29 cellular contexts compared by ENCODE assay signal in genomic region chr12:103588680-103589079, GRCh38. TPM values are rescaled to one million over a fixed set of nuclear protein-coding genes. Genes with fewer than 3 reads are reported as not detected.
DNase-seq lines count a peak whose midpoint lies in the region; ATAC-seq, FAIRE-seq and TF ChIP-seq lines count a peak whose summit lies in the region.
"Had no signal": no experiment of that assay in that cellular context is flagged by ENCODE, and none has a peak within 500 bp of the region (broad histone marks: within the 10 kb centered on the region; RNA-seq: fewer than 3 reads in every experiment).

No MANE protein-coding gene starts in this region.

- no peaks in the 10 kb centered on the region for H3K36me3 Mint-ChIP-seq in activated CD4-positive, alpha-beta T cell treated with anti-CD3 and anti-CD28 coated beads, Interleukin-2, amount 10 ng/mL, durations not matched to agents 24 days and 14 days (ENCODE audit: low read depth)
- H3K36me3 Mint-ChIP-seq: CD14-positive monocyte; CD4-positive, alpha-beta memory T cell; CD4-positive, CD25-positive, alpha-beta regulatory T cell; CD8-positive, alpha-beta memory T cell had no signal

- H4K20me1 ChIP-seq in MM.1S (ENCODE audit: insufficient read depth, low read length): no peaks in the 10 kb centered on the region
- H4K20me1 ChIP-seq in GM12878 (ENCODE audit: control insufficient read depth, insufficient read depth): no peaks in the 10 kb centered on the region
- H4K20me1 ChIP-seq: BLaER1 had no signal

- H3K4me2 ChIP-seq in MM.1S (ENCODE audit: low read depth, low read length): peak overlapping the region; percentile 18
- peak overlapping the region; percentile 33 for H3K4me2 ChIP-seq in GM12878 (ENCODE audit: control insufficient read depth, insufficient read depth)

- ATAC-seq in GM12878: no peak

- H3K27me3 ChIP-seq in MM.1S (replicated peaks; ENCODE audit: insufficient read depth, low read length) (no peaks in the 10 kb centered on the region), GM12878 (replicated peaks in 1 of 2; ENCODE audit: control insufficient read depth in 2 of 2, insufficient read depth in 2 of 2, low read length in 1 of 2) (no peaks in the 10 kb centered on the region), brain microvascular endothelial cell (replicated peaks) (no peaks in the 10 kb centered on the region)
- H3K27me3 ChIP-seq: BLaER1 had no signal

- BruUV-seq in GM12878 (replicated peaks; lab: Mats Ljungman, UMichigan): no TSS peak

- H3K27me3 Mint-ChIP-seq in activated CD4-positive, alpha-beta T cell treated with anti-CD3 and anti-CD28 coated beads, Interleukin-2, amount 10 ng/mL, durations not matched to agents 24 days and 14 days: peaks cover 11% of the 10 kb centered on the region

- H3K4me3 ChIP-seq in GM12865 (ENCODE audit: low read depth, low read length): no peak overlapping the region
- peak overlapping the region; percentile 1; the same call in 1 of the 2 replicates for H3K4me3 ChIP-seq in MM.1S (ENCODE audit: low read length)
- 0 out of 2 replicates have a peak overlapping the region, but pooled peaks have one; percentile 10 for H3K4me3 ChIP-seq in GM12878
- no peak overlapping the region for H3K4me3 ChIP-seq in brain microvascular endothelial cell (ENCODE audit: low read depth, low read length)
- H3K4me3 ChIP-seq: BLaER1 had no signal

- no peaks in the 10 kb centered on the region for H3K9me3 Mint-ChIP-seq in activated CD4-positive, alpha-beta T cell treated with anti-CD3 and anti-CD28 coated beads, Interleukin-2, amount 10 ng/mL, durations not matched to agents 24 days and 14 days
- H3K9me3 Mint-ChIP-seq: CD14-positive monocyte had no signal

- no peak for TF ChIP-seq POLR2A in GM12878 (IDR thresholded peaks at IDR 0.05; ENCODE audit: low read depth, low read length)

- TF ChIP-seq RAD21 in GM12878 (IDR thresholded peaks at IDR 0.05; ENCODE audit: insufficient read depth, low read depth, low read length): no peak

- H3K9me3 ChIP-seq in MM.1S (replicated peaks; ENCODE audit: insufficient read depth, low read length) (no peaks in the 10 kb centered on the region), GM12878 (replicated peaks; ENCODE audit: control insufficient read depth, insufficient read depth, low read length) (no peaks in the 10 kb centered on the region)
- H3K9me3 ChIP-seq: BE2C, BLaER1 had no signal

- CTCF ChIA-PET in GM12878 (lab: Yijun Ruan, JAX): interaction anchor here (1.4 to 5.5 kb wide), 3 partner anchors 39 to 710 kb away, joined by 3 to 36 read pairs (median 5); no protein-coding TSS in a partner anchor

- RAD21 ChIA-PET in GM12878 (lab: Charles Lee; ENCODE audit: unreplicated experiment): interaction anchor here (0.8 to 2.0 kb wide), 2 partner anchors 42 to 44 kb away, joined by 3 to 5 read pairs; no protein-coding TSS in a partner anchor

- no peaks in the 10 kb centered on the region for H3K4me1 Mint-ChIP-seq in activated CD4-positive, alpha-beta T cell treated with anti-CD3 and anti-CD28 coated beads, Interleukin-2, amount 10 ng/mL, durations not matched to agents 24 days and 14 days
- H3K4me1 Mint-ChIP-seq: CD14-positive monocyte; CD4-positive, alpha-beta memory T cell; CD4-positive, CD25-positive, alpha-beta regulatory T cell; CD8-positive, alpha-beta memory T cell had no signal

- in situ Hi-C loops in GM12878 (cut with MboI) (no loop called here), brain microvascular endothelial cell (cut with HindIII; ENCODE audit: low pct_ligation_motif_present, low sequenced_read_pairs) (no loop called here)

- H3K79me2 ChIP-seq in MM.1S (ENCODE audit: low read length) (no peaks in the 10 kb centered on the region), GM12878 (ENCODE audit: control insufficient read depth, insufficient read depth, low read length) (no peaks in the 10 kb centered on the region)

- H3K9ac ChIP-seq in MM.1S (ENCODE audit: low read length) (no peak overlapping the region), GM12878 (ENCODE audit: control insufficient read depth, insufficient read depth, low read length) (no peak overlapping the region)
- H3K9ac ChIP-seq: BLaER1 had no signal

- H3K36me3 ChIP-seq in MM.1S (replicated peaks; ENCODE audit: insufficient read depth, low read length): no peaks in the 10 kb centered on the region
- H3K36me3 ChIP-seq in GM12878 (ENCODE audit: control insufficient read depth in 2 of 2, insufficient read depth in 2 of 2, low read length in 1 of 2): no peaks in the 10 kb centered on the region
- H3K36me3 ChIP-seq in brain microvascular endothelial cell (replicated peaks): no peaks in the 10 kb centered on the region
- H3K36me3 ChIP-seq: BE2C, BLaER1 had no signal

- H3K4me3 Mint-ChIP-seq in activated CD4-positive, alpha-beta T cell treated with anti-CD3 and anti-CD28 coated beads, Interleukin-2, amount 10 ng/mL, durations not matched to agents 24 days and 14 days: no peak overlapping the region
- H3K4me3 Mint-ChIP-seq: CD14-positive monocyte; CD4-positive, alpha-beta memory T cell; CD4-positive, CD25-positive, alpha-beta regulatory T cell; CD8-positive, alpha-beta memory T cell had no signal

- intact Hi-C loops in GM12878 (cut with micrococcal nuclease; ENCODE audit: unreplicated experiment): no loop called here
- intact Hi-C loops in activated CD4-positive, alpha-beta T cell treated with anti-CD3 and anti-CD28 coated beads, Interleukin-2, amount 10 ng/mL, durations not matched to agents 24 days and 14 days (cut with micrococcal nuclease): no loop called here

- TF ChIP-seq CTCF in GM12865 (IDR thresholded peaks at IDR 0.05; ENCODE audit: insufficient read depth, low read depth, low read length, missing control alignments) (no peak), MM.1S (IDR thresholded peaks at IDR 0.05; ENCODE audit: low read length) (no peak), GM12878 (IDR thresholded peaks at IDR 0.05 in 2 of 3, conservative IDR thresholded peaks at IDR 0.05 in 1 of 3; ENCODE audit: control insufficient read depth in 2 of 3, extremely low read depth in 1 of 3, insufficient read depth in 1 of 3, low read depth in 3 of 3, low read length in 3 of 3) (no peak), brain microvascular endothelial cell (IDR thresholded peaks at IDR 0.05; ENCODE audit: low read depth, low read length, missing control alignments) (no peak)

- POLR2A ChIA-PET in GM12878 (lab: Charles Lee): no interaction called here

- H3K4me1 ChIP-seq in MM.1S (ENCODE audit: low read length) (peaks cover 34% of the 10 kb centered on the region), GM12878 (ENCODE audit: control insufficient read depth, insufficient read depth, low read length) (peaks cover 21% of the 10 kb centered on the region)
- H3K4me1 ChIP-seq: BE2C had no signal

- H3F3A ChIP-seq in MM.1S (ENCODE audit: insufficient read depth, low read length): peaks cover 17% of the 10 kb centered on the region

- no peak; a peak in 1 of 4 replicates for TF ChIP-seq EP300 in GM12878 (IDR thresholded peaks at IDR 0.05; ENCODE audit: borderline replicate concordance in 1 of 2, control insufficient read depth in 1 of 2, low read depth in 2 of 2, low read length in 2 of 2)

- H3K27ac ChIP-seq in MM.1S (ENCODE audit: low read length): peak overlapping the region; percentile 71
- H3K27ac ChIP-seq in GM12878 (ENCODE audit: control insufficient read depth, insufficient read depth): peak overlapping the region; percentile 11
- H3K27ac ChIP-seq in brain microvascular endothelial cell: no peak overlapping the region
- H3K27ac ChIP-seq: BLaER1 had no signal

- peak; percentile 22 for DNase-seq in GM12865 (ENCODE audit: low read depth)
- peak; percentile 31 for DNase-seq in MM.1S
- DNase-seq in GM12878 (ENCODE audit: low read depth, low spot score): no peak
- no peak for DNase-seq in brain microvascular endothelial cell
- no peak for DNase-seq in T-helper 1 cell
- DNase-seq in HT-29 (ENCODE audit: low spot score): no peak
- no peak for DNase-seq in activated CD4-positive, alpha-beta T cell treated with anti-CD3 and anti-CD28 coated beads, Interleukin-2, amount 10 ng/mL, durations not matched to agents 24 days and 14 days
- DNase-seq: 8988T; ACHN; BE2C; C1 segment of cervical spinal cord; CD4-positive, alpha-beta memory T cell; CD4-positive, CD25-positive, alpha-beta regulatory T cell; CD8-positive, alpha-beta memory T cell; COR-L47; DMS 273 treated with DMSO at 0.1 percent for 48 hours; DMS153; DMS53; DMS79; DND-41; EL; GDM1 had no signal

- no peak for FAIRE-seq in GM12878 (lab: Jason Lieb, UNC)
- FAIRE-seq: A204.1 had no signal

- no peak overlapping the region for H3K27ac Mint-ChIP-seq in activated CD4-positive, alpha-beta T cell treated with anti-CD3 and anti-CD28 coated beads, Interleukin-2, amount 10 ng/mL, durations not matched to agents 24 days and 14 days
- H3K27ac Mint-ChIP-seq: CD14-positive monocyte; CD4-positive, alpha-beta memory T cell; CD4-positive, CD25-positive, alpha-beta regulatory T cell; CD8-positive, alpha-beta memory T cell had no signal

- H2AFZ ChIP-seq in MM.1S (ENCODE audit: low read length) (no peak overlapping the region), GM12878 (ENCODE audit: control insufficient read depth, low read depth, low read length) (no peak overlapping the region)

- SMC1A ChIA-PET in GM12878 (lab: Charles Lee; ENCODE audit: uncharacterized antibody, unreplicated experiment): interaction anchor here (1.4 kb wide), 1 partner anchor 42 kb away, joined by 3 read pairs; no protein-coding TSS in a partner anchor

- no peaks in the 10 kb centered on the region for H3K9me2 ChIP-seq in MM.1S (replicated peaks; ENCODE audit: insufficient read depth, low read length)

TF ChIP-seq in GM12878, 131 proteins besides CTCF, POLR2A, EP300 and RAD21 (continues in another document):
- no peak for TF ChIP-seq TCF12 (IDR thresholded peaks at IDR 0.05; ENCODE audit: low read depth, low read length)

RNA-seq across cellular contexts. Expression of gene STAB2, which starts 1.6 kb away (rescaled TPM):
- 0.29 and 0.31 TPM in 2 replicates for total RNA-seq in GM12878 (2013; cell fraction: nucleolus; rRNA removed)
- total RNA-seq in GM12878 (2014; rRNA removed) (0.11 TPM in 1 of 2 replicates, not detected in the other), GM12878 (2014; rRNA removed; fragmentation: Illumina TruSeq; extraction: Trizol) (not detected in 2 replicates), GM12878 (2021) (not detected in 2 replicates)
- not detected for polyA plus RNA-seq in GM12878 (2011; ENCODE audit: low read depth)
- polyA plus RNA-seq in GM12878 (2011; rRNA removed) (not detected in 2 replicates), GM12878 (2014; fragmentation: Illumina TruSeq; extraction: Trizol) (not detected in 2 replicates), GM12878 (2014; fragmentation: Nextera tagmentation; extraction: Ambion mirVana) (not detected), GM12878 (2014; rRNA removed) (not detected in 2 replicates), GM12878 (2016; fragmentation: Nextera tagmentation; extraction: Ambion mirVana) (under 1 TPM in 1 of 2 experiments, not detected in 1; 0.37 TPM)
- polyA plus RNA-seq in GM12878 (2011; cell fraction: cytosol; rRNA removed): under 0.01 and 0.02 TPM in 2 replicates
- 0.03 TPM in 2 replicates for polyA plus RNA-seq in GM12878 (2011; cell fraction: nucleus; rRNA removed)
- 0.01 TPM in 2 replicates for polyA plus RNA-seq in GM12878 (2012)
- not detected in 2 replicates for polyA minus RNA-seq in GM12878 (2011; rRNA and poly(A)+ RNA removed)
- not detected in 2 replicates for polyA minus RNA-seq in GM12878 (2011; cell fraction: cytosol; rRNA and poly(A)+ RNA removed)
- polyA minus RNA-seq in GM12878 (2011; cell fraction: nucleus; rRNA and poly(A)+ RNA removed): not detected in 2 replicates
- total RNA-seq in HT-29 (2014; rRNA removed; shearing (Covaris generic)): 0.05 TPM in 1 of 2 replicates, not detected in the other
- total RNA-seq in activated CD4-positive, alpha-beta T cell treated with anti-CD3 and anti-CD28 coated beads, Interleukin-2, amount 10 ng/mL, durations not matched to agents 24 days and 14 days: not detected in 2 replicates
- total RNA-seq: A673; CD4-positive, alpha-beta memory T cell; CD4-positive, CD25-positive, alpha-beta regulatory T cell; CD8-positive, alpha-beta memory T cell; Daoy; G401 had no signal
- polyA plus RNA-seq: AG04450; CD14-positive monocyte; CD4-positive, alpha-beta memory T cell; CD4-positive, CD25-positive, alpha-beta regulatory T cell; CD8-positive, alpha-beta memory T cell had no signal

Comparison
In these comparisons a context has a peak if more than half of its experiments do, and no peak if none do; other contexts are left out.
1. DNase-seq: peak in GM12865 (single experiment) and MM.1S (single experiment); none in GM12878 (single experiment), brain microvascular endothelial cell (single experiment), T-helper 1 cell (0 of 5), HT-29 (single experiment) and activated CD4-positive, alpha-beta T cell treated with anti-CD3 and anti-CD28 coated beads, Interleukin-2, amount 10 ng/mL, durations not matched to agents 24 days and 14 days (single experiment).
2. H3K4me3 ChIP-seq: peak in MM.1S (single experiment) and GM12878 (single experiment); none in GM12865 (single experiment) and brain microvascular endothelial cell (single experiment).